In genomic region chr3:60536420-60536819, GRCh38 we compare ENCODE assay signal across 14 cellular contexts.
DNase-seq lines count a peak whose midpoint lies in the region; ATAC-seq and TF ChIP-seq lines count a peak whose summit lies in the region.
"Had no signal": no experiment of that assay in that cellular context is flagged by ENCODE, and none has a peak within 500 bp of the region (broad histone marks: within the 10 kb centered on the region; RNA-seq: fewer than 3 reads in every experiment).

No MANE protein-coding gene starts in this region.

- BruUV-seq in A673 (replicated peaks; lab: Mats Ljungman, UMichigan) = no TSS peak

- CTCF ChIA-PET in A673 (lab: Charles Lee) = no interaction called here

- H3K27ac ChIP-seq in thyroid gland = peak overlapping the region in 2 of 3 donors; percentile 18 to 46
- no peak overlapping the region for H3K27ac ChIP-seq in A673 (ENCODE audit: low read depth, low read length, poor library complexity, severe bottlenecking)
- no peak overlapping the region for H3K27ac ChIP-seq in right lobe of liver
- H3K27ac ChIP-seq: A549 had no signal

- intact Hi-C loops in thyroid gland (cut with DNase I) = no loop called here
- intact Hi-C loops in A673 (cut with micrococcal nuclease; ENCODE audit: unreplicated experiment) = no loop called here
- intact Hi-C loops in right lobe of liver (cut with DNase I) = no loop called here

- TF ChIP-seq CTCF in thyroid gland (IDR thresholded peaks at IDR 0.05) (no peak), A673 (conservative IDR thresholded peaks at IDR 0.05; ENCODE audit: low read depth, low read length) (no peak), right lobe of liver (IDR thresholded peaks at IDR 0.05) (no peak)

- H3K9me3 ChIP-seq in thyroid gland (no peaks in the 10 kb centered on the region), A673 (ENCODE audit: low read depth, low read length, poor library complexity, severe bottlenecking) (no peaks in the 10 kb centered on the region), right lobe of liver (no peaks in the 10 kb centered on the region)
- H3K9me3 ChIP-seq: A549 had no signal

- H3K27me3 ChIP-seq in thyroid gland (no peaks in the 10 kb centered on the region), A673 (replicated peaks; ENCODE audit: insufficient read depth, low read depth, low read length, poor library complexity) (no peaks in the 10 kb centered on the region), right lobe of liver (no peaks in the 10 kb centered on the region)

- H3K4me1 ChIP-seq in thyroid gland = peaks cover 8 to 13% of the 10 kb centered on the region in 2 donors
- no peaks in the 10 kb centered on the region for H3K4me1 ChIP-seq in A673 (ENCODE audit: insufficient read depth, low read length, poor library complexity, severe bottlenecking)
- no peaks in the 10 kb centered on the region for H3K4me1 ChIP-seq in right lobe of liver
- H3K4me1 ChIP-seq: A549 had no signal

- no peak for TF ChIP-seq POLR2A in thyroid gland (IDR thresholded peaks at IDR 0.05)
- no peak for TF ChIP-seq POLR2A in right lobe of liver (IDR thresholded peaks at IDR 0.05)

- DNase-seq in SHP77 treated with DMSO at 0.1 percent for 48 hours (lab: John Stamatoyannopoulos, UW) (peak; percentile 14), SHP77 (lab: John Stamatoyannopoulos, UW) (no peak), NCI-H526 (lab: John Stamatoyannopoulos, UW) (peak; percentile 91 to 93), thyroid gland (peak; percentile 43 to 44), A673 (ENCODE audit: low spot score) (no peak), right lobe of liver (no peak), HuH-7 (ENCODE audit: low spot score) (no peak)
- DNase-seq: activated CD4-positive, alpha-beta T cell treated with anti-CD3 and anti-CD28 coated beads for 4 hours; DND-41; effector memory CD4-positive, alpha-beta T cell; left cardiac atrium; T-helper 1 cell had no signal

- POLR2A ChIA-PET in A673 (lab: Charles Lee; ENCODE audit: low non-redundant PET) = no interaction called here

- WGBS in thyroid gland, 2 donors = 25 to 27% methylated on average over 3 of the region's 3 CpGs
- WGBS in right lobe of liver (ENCODE audit: insufficient coverage, low coverage, low lambda C conversion rate, missing lambda C conversion rate) = 44% methylated on average over 3 of the region's 3 CpGs

- ATAC-seq in HG03442 (IDR thresholded peaks at IDR 0.05; ENCODE audit: unreplicated experiment) (peak; percentile 94), right lobe of liver (no peak)
- ATAC-seq: A549, left cardiac atrium had no signal

- no peak overlapping the region for H3K4me3 ChIP-seq in thyroid gland (replicated peaks in 1 of 3)
- no peak overlapping the region for H3K4me3 ChIP-seq in A673 (ENCODE audit: low read depth, low read length, poor library complexity, severe bottlenecking)
- H3K4me3 ChIP-seq in right lobe of liver = no peak overlapping the region
- H3K4me3 ChIP-seq: A549 had no signal

- H3K36me3 ChIP-seq in thyroid gland = no peaks in the 10 kb centered on the region
- H3K36me3 ChIP-seq in A673 (ENCODE audit: insufficient read depth, low read length, poor library complexity, severe bottlenecking) = no peaks in the 10 kb centered on the region
- no peaks in the 10 kb centered on the region for H3K36me3 ChIP-seq in right lobe of liver

Comparison
In these comparisons a context has a peak if more than half of its experiments do, and no peak if none do; other contexts are left out.
1. DNase-seq: peak in SHP77 treated with DMSO at 0.1 percent for 48 hours (single experiment), NCI-H526 (2 of 2) and thyroid gland (2 of 2); none in SHP77 (0 of 2), A673 (single experiment), right lobe of liver (0 of 3) and HuH-7 (single experiment).
2. H3K27ac ChIP-seq: peak in thyroid gland (2 of 3); none in A673 (single experiment) and right lobe of liver (0 of 3).